Comparison of ENCODE assay signal across 9 cellular contexts in the genomic region with DNA sequence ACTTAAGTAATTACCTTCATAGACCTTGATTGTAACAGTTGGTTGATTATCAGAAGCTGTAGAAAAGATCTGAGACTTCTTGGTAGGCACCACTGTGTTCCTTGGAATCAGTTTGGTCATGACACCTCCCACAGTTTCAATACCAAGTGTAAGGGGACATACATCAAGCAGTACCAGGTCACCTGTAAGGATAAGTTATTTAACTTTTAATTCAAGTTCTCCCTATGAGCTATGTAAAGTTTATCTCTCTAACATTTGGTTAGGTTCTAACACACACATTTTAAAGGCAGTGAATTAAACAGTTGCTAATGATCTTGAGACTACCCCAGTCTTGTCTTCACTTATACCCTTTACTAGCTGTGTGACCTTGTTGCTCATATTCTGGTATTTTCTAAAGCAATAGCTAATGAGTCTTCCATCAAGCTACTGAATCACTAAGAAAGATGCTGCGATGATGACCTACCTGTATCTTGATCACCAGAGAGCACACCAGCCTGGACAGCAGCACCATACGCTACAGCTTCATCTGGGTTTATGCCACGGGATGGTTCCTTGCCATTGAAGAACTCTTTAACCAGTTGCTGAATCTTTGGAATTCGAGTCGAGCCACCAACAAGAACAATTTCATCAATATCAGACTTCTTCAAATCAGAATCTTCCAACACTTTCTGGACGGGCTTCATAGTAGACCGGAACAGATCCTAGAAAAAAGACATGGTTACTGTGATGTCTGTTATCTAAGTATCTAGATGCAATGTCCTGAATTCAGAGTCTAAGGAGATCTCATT. TPM values are rescaled to one million over a fixed set of nuclear protein-coding genes. Genes with fewer than 3 reads are reported as not detected.
DNase-seq lines count a peak whose midpoint lies in the region; ATAC-seq and TF ChIP-seq lines count a peak whose summit lies in the region.
"Had no signal": no experiment of that assay in that cellular context is flagged by ENCODE, and none has a peak within 500 bp of the region (broad histone marks: within the 10 kb centered on the region; RNA-seq: fewer than 3 reads in every experiment).

No MANE protein-coding gene starts in this region.

- H3K27me3 ChIP-seq in CD8-positive, alpha-beta memory T cell (ENCODE audit: insufficient read depth, low read length, poor library complexity, severe bottlenecking), result no peaks in the 10 kb centered on the region
- no peaks in the 10 kb centered on the region for H3K27me3 ChIP-seq in effector memory CD4-positive, alpha-beta T cell (replicated peaks; ENCODE audit: control insufficient read depth, insufficient read depth, low read length, poor library complexity, severe bottlenecking)

- peaks cover 19 to 84% (median 30%) of the 10 kb centered on the region in 3 donors for H3K36me3 Mint-ChIP-seq in CD8-positive, alpha-beta memory T cell
- H3K36me3 Mint-ChIP-seq in nephron progenitor cell (ENCODE audit: low read depth), result peaks cover 66% of the 10 kb centered on the region

- H3K27me3 Mint-ChIP-seq in CD8-positive, alpha-beta memory T cell, result peaks cover 0 to 13% of the 10 kb centered on the region in 2 donors
- peaks cover 4% of the 10 kb centered on the region for H3K27me3 Mint-ChIP-seq in nephron progenitor cell (ENCODE audit: low read depth, poor library complexity)

- no peak for ATAC-seq in GM21381 (IDR thresholded peaks at IDR 0.05; ENCODE audit: unreplicated experiment)

- H3K4me1 ChIP-seq in CD8-positive, alpha-beta memory T cell (ENCODE audit: insufficient read depth, low read length), result peaks cover 62% of the 10 kb centered on the region
- peaks cover 51% of the 10 kb centered on the region for H3K4me1 ChIP-seq in OCI-LY7 (ENCODE audit: insufficient read depth, low read length, poor library complexity, severe bottlenecking)
- peaks cover 36% of the 10 kb centered on the region for H3K4me1 ChIP-seq in effector memory CD4-positive, alpha-beta T cell (ENCODE audit: control insufficient read depth, insufficient read depth, low read length, poor library complexity, severe bottlenecking)

- peak overlapping the region; percentile 74 for H3K4me2 ChIP-seq in OCI-LY7 (ENCODE audit: low read length)

- H3K36me3 ChIP-seq in CD8-positive, alpha-beta memory T cell (ENCODE audit: insufficient read depth, low read length), result peaks cover 52% of the 10 kb centered on the region
- peaks cover 74% of the 10 kb centered on the region for H3K36me3 ChIP-seq in OCI-LY7 (ENCODE audit: insufficient read depth, low read length)
- H3K36me3 ChIP-seq in effector memory CD4-positive, alpha-beta T cell (ENCODE audit: control insufficient read depth, insufficient read depth, low read length), result peaks cover 56% of the 10 kb centered on the region

- H3K9me2 ChIP-seq in OCI-LY7 (ENCODE audit: insufficient read depth, low read length), result no peaks in the 10 kb centered on the region

- CTCF ChIA-PET in CD8-positive, alpha-beta memory T cell (lab: Charles Lee), result interaction anchor here (0.8 kb wide), 1 partner anchor 98 kb away, joined by 3 read pairs; no protein-coding TSS in a partner anchor
- CTCF ChIA-PET in OCI-LY7 (lab: Charles Lee; ENCODE audit: unreplicated experiment), result no interaction called here

- no peaks in the 10 kb centered on the region for H3K9me3 Mint-ChIP-seq in CD8-positive, alpha-beta memory T cell
- H3K9me3 Mint-ChIP-seq in nephron progenitor cell, result no peaks in the 10 kb centered on the region

- H3K4me3 ChIP-seq in CD8-positive, alpha-beta memory T cell (ENCODE audit: low read length), result no peak overlapping the region
- H3K4me3 ChIP-seq in OCI-LY7 (ENCODE audit: low read depth, low read length, poor library complexity, severe bottlenecking), result peak overlapping the region; percentile 96
- peak overlapping the region; percentile 13 for H3K4me3 ChIP-seq in effector memory CD4-positive, alpha-beta T cell (ENCODE audit: insufficient read depth, low read depth, low read length, poor library complexity, severe bottlenecking)

- H2AFZ ChIP-seq in OCI-LY7 (ENCODE audit: low read length), result no peak overlapping the region

- intact Hi-C loops in OCI-LY7 (cut with micrococcal nuclease; ENCODE audit: unreplicated experiment), result no loop called here

- TF ChIP-seq CTCF in OCI-LY7 (conservative IDR thresholded peaks at IDR 0.05; ENCODE audit: low read length) (no peak), nephron progenitor cell (IDR thresholded peaks at IDR 0.05) (no peak)

- peaks cover 48% of the 10 kb centered on the region for H4K20me1 ChIP-seq in OCI-LY7 (ENCODE audit: insufficient read depth, low read length)

- H3K79me2 ChIP-seq in OCI-LY7 (ENCODE audit: insufficient read depth, low read depth, low read length), result peaks cover 70% of the 10 kb centered on the region

- H3K4me3 Mint-ChIP-seq in CD8-positive, alpha-beta memory T cell, result peak overlapping the region; percentile 92 to 99 (median 95)
- peak overlapping the region; percentile 94 for H3K4me3 Mint-ChIP-seq in nephron progenitor cell

- POLR2A ChIA-PET in CD8-positive, alpha-beta memory T cell (lab: Charles Lee), result no interaction called here
- POLR2A ChIA-PET in OCI-LY7 (lab: Charles Lee), result interaction anchor here (0.6 to 1.5 kb wide), 3 partner anchors 18 to 67 kb away, joined by 3 read pairs; no protein-coding TSS in a partner anchor

- no peaks in the 10 kb centered on the region for H3K9me3 ChIP-seq in CD8-positive, alpha-beta memory T cell (ENCODE audit: low read length)
- H3K9me3 ChIP-seq in OCI-LY7 (ENCODE audit: low read length), result no peaks in the 10 kb centered on the region
- H3K9me3 ChIP-seq in effector memory CD4-positive, alpha-beta T cell (ENCODE audit: control insufficient read depth, low read length), result no peaks in the 10 kb centered on the region

- DNase-seq in CD8-positive, alpha-beta memory T cell, result peak in 1 of 5 donors; percentile 5
- DNase-seq in OCI-LY7 (ENCODE audit: low spot score) (no peak), nephron progenitor cell (no peak), KG1 (lab: John Stamatoyannopoulos, UW) (no peak), GF-D8 (lab: John Stamatoyannopoulos, UW) (no peak), D341Med (ENCODE audit: low spot score) (no peak)
- DNase-seq in effector memory CD4-positive, alpha-beta T cell, result no peak
- DNase-seq: stimulated activated CD4-positive, alpha-beta T cell treated with anti-CD3 and anti-CD28 coated beads, Interleukin-15, amount 100 ng/mL, for 24 hours had no signal

- no peak overlapping the region for H3K27ac ChIP-seq in CD8-positive, alpha-beta memory T cell (ENCODE audit: low read depth, low read length)
- no peak overlapping the region for H3K27ac ChIP-seq in OCI-LY7 (ENCODE audit: low read depth, low read length, poor library complexity, severe bottlenecking)
- H3K27ac ChIP-seq in effector memory CD4-positive, alpha-beta T cell (ENCODE audit: insufficient read depth, low read length, poor library complexity, severe bottlenecking), result peak overlapping the region; percentile 21

- BruUV-seq in OCI-LY7 (replicated peaks; lab: Mats Ljungman, UMichigan), result no TSS peak

- peaks cover 59 to 70% (median 59%) of the 10 kb centered on the region in 3 donors for H3K4me1 Mint-ChIP-seq in CD8-positive, alpha-beta memory T cell
- peaks cover 53% of the 10 kb centered on the region for H3K4me1 Mint-ChIP-seq in nephron progenitor cell

- H3K27ac Mint-ChIP-seq in CD8-positive, alpha-beta memory T cell, result peak overlapping the region; percentile 33 to 99 (median 72)
- H3K27ac Mint-ChIP-seq in nephron progenitor cell, result peak overlapping the region; percentile 90

RNA-seq across cellular contexts. Expression of a gene that starts 2.8 kb away (rescaled TPM):
- total RNA-seq in CD8-positive, alpha-beta memory T cell, result 100 to 1,000 TPM; 229 to 237 TPM
- 251 TPM for polyA plus RNA-seq in CD8-positive, alpha-beta memory T cell
- total RNA-seq in OCI-LY7 (2014; rRNA removed; shearing (Covaris generic)), result 49.0 and 52.1 TPM in 2 replicates
- 115 and 150 TPM in 2 replicates for total RNA-seq in OCI-LY7 (2022)

RNA-seq across cellular contexts. Expression of a gene that starts 23.3 kb away (rescaled TPM):
- 10 to 100 TPM; 42.7 to 44.8 TPM for total RNA-seq in CD8-positive, alpha-beta memory T cell
- 55.4 TPM for polyA plus RNA-seq in CD8-positive, alpha-beta memory T cell
- total RNA-seq in OCI-LY7 (2014; rRNA removed; shearing (Covaris generic)), result 29.6 and 36.0 TPM in 2 replicates
- 41.1 and 44.5 TPM in 2 replicates for total RNA-seq in OCI-LY7 (2022)

RNA-seq across cellular contexts. Expression of a gene that starts 38.0 kb away (rescaled TPM):
- total RNA-seq in CD8-positive, alpha-beta memory T cell, result 10 to 100 TPM; 39.6 to 40.1 TPM
- polyA plus RNA-seq in CD8-positive, alpha-beta memory T cell, result 32.6 TPM
- total RNA-seq in OCI-LY7 (2014; rRNA removed; shearing (Covaris generic)), result 16.2 and 27.0 TPM in 2 replicates
- 22.9 and 23.9 TPM in 2 replicates for total RNA-seq in OCI-LY7 (2022)

RNA-seq across cellular contexts. Expression of a gene that starts 48.7 kb away (rescaled TPM):
- total RNA-seq in CD8-positive, alpha-beta memory T cell, result 10 to 100 TPM; 48.9 to 50.5 TPM
- polyA plus RNA-seq in CD8-positive, alpha-beta memory T cell, result 56.2 TPM
- total RNA-seq in OCI-LY7 (2014; rRNA removed; shearing (Covaris generic)), result 18.9 and 21.4 TPM in 2 replicates
- total RNA-seq in OCI-LY7 (2022), result 51.9 and 55.1 TPM in 2 replicates
